12 cellular contexts compared by ENCODE assay signal in the genomic region with DNA sequence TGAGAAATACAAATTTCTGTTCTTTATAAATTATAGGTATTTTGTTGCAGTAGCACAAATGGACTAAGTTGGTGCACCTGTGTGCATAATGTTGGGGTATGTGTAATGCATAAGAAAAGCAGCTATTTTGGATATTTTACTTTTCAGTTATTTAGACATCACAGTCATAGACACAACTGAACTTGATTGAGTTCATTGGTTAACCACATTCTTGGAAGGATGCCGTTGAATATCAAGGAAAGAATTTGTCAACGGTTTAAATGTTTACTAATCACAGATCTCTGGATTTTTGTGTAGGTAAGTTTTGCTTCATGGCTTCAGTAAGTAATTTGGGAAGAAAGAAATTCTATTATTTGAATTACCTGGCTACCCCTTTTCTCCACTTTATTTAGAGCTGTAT.
A peak's percentile ranks its signal among the peaks of the same experiment; 100 is the strongest.
DNase-seq lines count a peak whose midpoint lies in the region; ATAC-seq lines count a peak whose summit lies in the region.
"Had no signal": no experiment of that assay in that cellular context is flagged by ENCODE, and none has a peak within 500 bp of the region (broad histone marks: within the 10 kb centered on the region; RNA-seq: fewer than 3 reads in every experiment).

No MANE protein-coding gene starts in this region.

- ATAC-seq in activated naive CD8-positive, alpha-beta T cell treated with anti-CD3 and anti-CD28 coated beads, Interleukin-2, amount 50 U/mL, for 24 hours: no peak
- ATAC-seq in GM19452 (IDR thresholded peaks at IDR 0.05; ENCODE audit: unreplicated experiment) (no peak), GM19463 (IDR thresholded peaks at IDR 0.05; ENCODE audit: unreplicated experiment) (no peak)

- peak overlapping the region; percentile 45 for H3K27ac Mint-ChIP-seq in activated naive CD8-positive, alpha-beta T cell treated with anti-CD3 and anti-CD28 coated beads, Interleukin-2, amount 50 U/mL, for 24 hours

- peak overlapping the region; percentile 92 for H3K4me3 Mint-ChIP-seq in activated naive CD8-positive, alpha-beta T cell treated with anti-CD3 and anti-CD28 coated beads, Interleukin-2, amount 50 U/mL, for 24 hours

- H3K9me3 Mint-ChIP-seq in activated naive CD8-positive, alpha-beta T cell treated with anti-CD3 and anti-CD28 coated beads, Interleukin-2, amount 50 U/mL, for 24 hours: no peaks in the 10 kb centered on the region

- DNase-seq in AG08395 (ENCODE audit: low spot score): peak; percentile 26
- DNase-seq in EL: peak; percentile 40
- no peak for DNase-seq in activated naive CD8-positive, alpha-beta T cell treated with anti-CD3 and anti-CD28 coated beads, Interleukin-2, amount 50 U/mL, for 24 hours
- peak; percentile 59 for DNase-seq in kidney tubule cell (ENCODE audit: low spot score)
- no peak for DNase-seq in NCI-H774 (lab: John Stamatoyannopoulos, UW)
- DNase-seq in NCI-H187 (lab: John Stamatoyannopoulos, UW): no peak
- DNase-seq: activated CD4-positive, alpha-beta T cell treated with anti-CD3 and anti-CD28 coated beads for 4 hours; colonic mucosa; DMS79; NCI-H1105 had no signal

- H3K4me1 Mint-ChIP-seq in activated naive CD8-positive, alpha-beta T cell treated with anti-CD3 and anti-CD28 coated beads, Interleukin-2, amount 50 U/mL, for 24 hours: peaks cover 63% of the 10 kb centered on the region

- no peaks in the 10 kb centered on the region for H3K27me3 Mint-ChIP-seq in activated naive CD8-positive, alpha-beta T cell treated with anti-CD3 and anti-CD28 coated beads, Interleukin-2, amount 50 U/mL, for 24 hours

- peaks cover 39% of the 10 kb centered on the region for H3K36me3 Mint-ChIP-seq in activated naive CD8-positive, alpha-beta T cell treated with anti-CD3 and anti-CD28 coated beads, Interleukin-2, amount 50 U/mL, for 24 hours (ENCODE audit: low read depth)

Comparison
In these comparisons a context has a peak if more than half of its experiments do, and no peak if none do; other contexts are left out.
1. DNase-seq: peak in AG08395 (single experiment), EL (single experiment) and kidney tubule cell (single experiment); none in activated naive CD8-positive, alpha-beta T cell treated with anti-CD3 and anti-CD28 coated beads, Interleukin-2, amount 50 U/mL, for 24 hours (single experiment), NCI-H774 (single experiment) and NCI-H187 (0 of 2).